23 cellular contexts compared by ENCODE assay signal in genomic region chr14:70898346-70898745, GRCh38. TPM values are rescaled to one million over a fixed set of nuclear protein-coding genes. Genes with fewer than 3 reads are reported as not detected.
DNase-seq lines count a peak whose midpoint lies in the region; ATAC-seq and TF ChIP-seq lines count a peak whose summit lies in the region.
"Had no signal": no experiment of that assay in that cellular context is flagged by ENCODE, and none has a peak within 500 bp of the region (broad histone marks: within the 10 kb centered on the region; RNA-seq: fewer than 3 reads in every experiment).

No MANE protein-coding gene starts in this region.

- POLR2A ChIA-PET in activated naive CD8-positive, alpha-beta T cell treated with anti-CD3 and anti-CD28 coated beads, Interleukin-2, amount 10 ng/mL, durations not matched to agents 7 days and 5 days (lab: Charles Lee) = no interaction called here

- peaks cover 4% of the 10 kb centered on the region for H3K36me3 Mint-ChIP-seq in activated naive CD8-positive, alpha-beta T cell treated with anti-CD3 and anti-CD28 coated beads, Interleukin-2, amount 10 ng/mL, durations not matched to agents 7 days and 5 days
- peaks cover 2% of the 10 kb centered on the region for H3K36me3 Mint-ChIP-seq in activated naive CD8-positive, alpha-beta T cell treated with anti-CD3 and anti-CD28 coated beads, Interleukin-2, amount 50 U/mL, for 24 hours (ENCODE audit: low read depth)
- no peaks in the 10 kb centered on the region for H3K36me3 Mint-ChIP-seq in osteocyte (ENCODE audit: unreplicated experiment)
- H3K36me3 Mint-ChIP-seq: CD8-positive, alpha-beta T cell had no signal

- H3K9me3 ChIP-seq in esophagus muscularis mucosa = no peaks in the 10 kb centered on the region
- H3K9me3 ChIP-seq in transverse colon = no peaks in the 10 kb centered on the region
- H3K9me3 ChIP-seq: A549, SJCRH30, uterus had no signal

- in situ Hi-C loops in transverse colon (cut with MboI; ENCODE audit: low pct_ligation_motif_present in 1 of 4, low pct_unique_long_range_greater_than_20kb in 1 of 4, low sequenced_read_pairs in 3 of 4) = no loop called here

- H3K36me3 ChIP-seq in esophagus muscularis mucosa (no peaks in the 10 kb centered on the region), transverse colon (no peaks in the 10 kb centered on the region)
- H3K36me3 ChIP-seq: SJCRH30, uterus had no signal

- no peak overlapping the region for H3K4me3 Mint-ChIP-seq in activated naive CD8-positive, alpha-beta T cell treated with anti-CD3 and anti-CD28 coated beads, Interleukin-2, amount 10 ng/mL, durations not matched to agents 7 days and 5 days
- H3K4me3 Mint-ChIP-seq in activated naive CD8-positive, alpha-beta T cell treated with anti-CD3 and anti-CD28 coated beads, Interleukin-2, amount 50 U/mL, for 24 hours = no peak overlapping the region
- no peak overlapping the region for H3K4me3 Mint-ChIP-seq in osteocyte (ENCODE audit: unreplicated experiment)
- H3K4me3 Mint-ChIP-seq: activated naive CD4-positive, alpha-beta T cell treated with anti-CD3 and anti-CD28 coated beads for 36 hours; CD8-positive, alpha-beta T cell had no signal

- no peaks in the 10 kb centered on the region for H3K27me3 Mint-ChIP-seq in activated naive CD8-positive, alpha-beta T cell treated with anti-CD3 and anti-CD28 coated beads, Interleukin-2, amount 10 ng/mL, durations not matched to agents 7 days and 5 days
- peaks cover 2% of the 10 kb centered on the region for H3K27me3 Mint-ChIP-seq in activated naive CD8-positive, alpha-beta T cell treated with anti-CD3 and anti-CD28 coated beads, Interleukin-2, amount 50 U/mL, for 24 hours
- H3K27me3 Mint-ChIP-seq in osteocyte (ENCODE audit: unreplicated experiment) = no peaks in the 10 kb centered on the region

- TF ChIP-seq CTCF in esophagus muscularis mucosa (IDR thresholded peaks at IDR 0.05) (no peak), osteocyte (IDR thresholded peaks at IDR 0.05) (no peak), transverse colon (IDR thresholded peaks at IDR 0.05) (no peak), lower leg skin (IDR thresholded peaks at IDR 0.05) (no peak)

- H3K4me1 ChIP-seq in esophagus muscularis mucosa = peaks cover 6 to 54% (median 41%) of the 10 kb centered on the region in 4 donors
- H3K4me1 ChIP-seq in transverse colon = peaks cover 0 to 4% (median 1%) of the 10 kb centered on the region in 4 donors

- no peak for DNase-seq in activated naive CD8-positive, alpha-beta T cell treated with anti-CD3 and anti-CD28 coated beads, Interleukin-2, amount 10 ng/mL, durations not matched to agents 7 days and 5 days
- DNase-seq in activated naive CD8-positive, alpha-beta T cell treated with anti-CD3 and anti-CD28 coated beads, Interleukin-2, amount 50 U/mL, for 24 hours = no peak
- no peak for DNase-seq in esophagus muscularis mucosa (ENCODE audit: extremely low spot score)
- no peak for DNase-seq in osteocyte (ENCODE audit: extremely low spot score, unreplicated experiment)
- no peak for DNase-seq in transverse colon
- no peak for DNase-seq in lower leg skin (ENCODE audit: low spot score in 2 of 2)
- no peak for DNase-seq in activated effector memory CD4-positive, alpha-beta T cell treated with anti-CD3 and anti-CD28 coated beads, Interleukin-2, amount 50 U/mL, for 16 hours
- DNase-seq: activated CD4-positive, alpha-beta T cell treated with anti-CD3 and anti-CD28 coated beads for 4 hours; activated naive CD4-positive, alpha-beta T cell treated with anti-CD3 and anti-CD28 coated beads for 36 hours; activated T-cell treated with anti-CD3 and anti-CD28 coated beads, Interleukin-2, amount 50 U/mL, for 48 hours; anterior cingulate cortex; CD8-positive, alpha-beta T cell; central memory CD4-positive, alpha-beta T cell; DMS153; NCI-H1048; NCI-H187 treated with DMSO at 0.1 percent for 48 hours; NCI-H526; SJCRH30; T-helper 1 cell; uterus had no signal

- intact Hi-C loops in esophagus muscularis mucosa (cut with DNase I) (no loop called here), transverse colon (cut with DNase I; ENCODE audit: low total_unique reads) (no loop called here), lower leg skin (cut with DNase I; ENCODE audit: low total_unique reads) (no loop called here)

- peak overlapping the region; percentile 3 for H3K27ac Mint-ChIP-seq in activated naive CD8-positive, alpha-beta T cell treated with anti-CD3 and anti-CD28 coated beads, Interleukin-2, amount 10 ng/mL, durations not matched to agents 7 days and 5 days
- no peak overlapping the region for H3K27ac Mint-ChIP-seq in activated naive CD8-positive, alpha-beta T cell treated with anti-CD3 and anti-CD28 coated beads, Interleukin-2, amount 50 U/mL, for 24 hours
- H3K27ac Mint-ChIP-seq in osteocyte (ENCODE audit: unreplicated experiment) = peak overlapping the region; percentile 84
- H3K27ac Mint-ChIP-seq: activated naive CD4-positive, alpha-beta T cell treated with anti-CD3 and anti-CD28 coated beads for 36 hours; CD8-positive, alpha-beta T cell had no signal

- peaks cover 1% of the 10 kb centered on the region for H3K9me3 Mint-ChIP-seq in activated naive CD8-positive, alpha-beta T cell treated with anti-CD3 and anti-CD28 coated beads, Interleukin-2, amount 10 ng/mL, durations not matched to agents 7 days and 5 days
- peaks cover 5% of the 10 kb centered on the region for H3K9me3 Mint-ChIP-seq in activated naive CD8-positive, alpha-beta T cell treated with anti-CD3 and anti-CD28 coated beads, Interleukin-2, amount 50 U/mL, for 24 hours
- peaks cover 10% of the 10 kb centered on the region for H3K9me3 Mint-ChIP-seq in osteocyte (ENCODE audit: unreplicated experiment)
- H3K9me3 Mint-ChIP-seq: activated naive CD4-positive, alpha-beta T cell treated with anti-CD3 and anti-CD28 coated beads for 36 hours; CD8-positive, alpha-beta T cell had no signal

- H3K27me3 ChIP-seq in esophagus muscularis mucosa = no peaks in the 10 kb centered on the region
- no peaks in the 10 kb centered on the region for H3K27me3 ChIP-seq in transverse colon
- H3K27me3 ChIP-seq: SJCRH30, uterus had no signal

- H3K4me3 ChIP-seq in esophagus muscularis mucosa = no peak overlapping the region
- no peak overlapping the region for H3K4me3 ChIP-seq in transverse colon
- H3K4me3 ChIP-seq in lower leg skin (ENCODE audit: low read depth, poor library complexity, severe bottlenecking) = no peak overlapping the region
- H3K4me3 ChIP-seq: A549, SJCRH30, skin epidermis, uterus had no signal

- no peak for TF ChIP-seq EP300 in esophagus muscularis mucosa (IDR thresholded peaks at IDR 0.05)
- TF ChIP-seq EP300 in transverse colon (IDR thresholded peaks at IDR 0.05; ENCODE audit: low read depth) = no peak

- no peak for ATAC-seq in activated naive CD8-positive, alpha-beta T cell treated with anti-CD3 and anti-CD28 coated beads, Interleukin-2, amount 10 ng/mL, durations not matched to agents 7 days and 5 days (ENCODE audit: low read depth)
- no peak for ATAC-seq in activated naive CD8-positive, alpha-beta T cell treated with anti-CD3 and anti-CD28 coated beads, Interleukin-2, amount 50 U/mL, for 24 hours
- no peak for ATAC-seq in GM18502 (IDR thresholded peaks at IDR 0.05; ENCODE audit: poor library complexity, unreplicated experiment)
- ATAC-seq: A549; CD8-positive, alpha-beta T cell had no signal

- no peak for TF ChIP-seq POLR2A in esophagus muscularis mucosa (IDR thresholded peaks at IDR 0.05; ENCODE audit: low read depth)
- TF ChIP-seq POLR2A in transverse colon (IDR thresholded peaks at IDR 0.05) = no peak
- no peak for TF ChIP-seq POLR2A in lower leg skin (IDR thresholded peaks at IDR 0.05)

- H3K27ac ChIP-seq in esophagus muscularis mucosa (replicated peaks in 1 of 4) = peak overlapping the region; percentile 69 to 77 (median 73)
- peak overlapping the region; percentile 65 to 68 (median 68) for H3K27ac ChIP-seq in transverse colon
- H3K27ac ChIP-seq: A549, SJCRH30, uterus had no signal

- peaks cover 48% of the 10 kb centered on the region for H3K4me1 Mint-ChIP-seq in activated naive CD8-positive, alpha-beta T cell treated with anti-CD3 and anti-CD28 coated beads, Interleukin-2, amount 10 ng/mL, durations not matched to agents 7 days and 5 days
- peaks cover 56% of the 10 kb centered on the region for H3K4me1 Mint-ChIP-seq in activated naive CD8-positive, alpha-beta T cell treated with anti-CD3 and anti-CD28 coated beads, Interleukin-2, amount 50 U/mL, for 24 hours
- peaks cover 77% of the 10 kb centered on the region for H3K4me1 Mint-ChIP-seq in osteocyte (ENCODE audit: unreplicated experiment)

- 71% methylated on average over 2 of the region's 2 CpGs for WGBS in esophagus muscularis mucosa
- WGBS in transverse colon (ENCODE audit: low coverage in 1 of 2), 2 donors = 42 to 66% methylated on average over 2 of the region's 2 CpGs
- 85 to 90% methylated on average over 2 of the region's 2 CpGs for WGBS in lower leg skin, 2 donors

RNA-seq across cellular contexts. Expression of gene PCNX1, which starts 8.9 kb away (rescaled TPM):
- total RNA-seq in activated naive CD8-positive, alpha-beta T cell treated with anti-CD3 and anti-CD28 coated beads, Interleukin-2, amount 10 ng/mL, durations not matched to agents 7 days and 5 days = 10 to 100 TPM; 80.0 to 93.0 TPM
- 10 to 100 TPM; 56.3 to 62.5 (median 59.6) TPM for total RNA-seq in esophagus muscularis mucosa
- 72.2 and 83.9 TPM in 2 replicates for total RNA-seq in osteocyte
- 10 to 100 TPM; 15.0 to 64.6 (median 46.0) TPM for total RNA-seq in transverse colon
- 10 to 100 TPM; 14.7 to 29.4 (median 25.6) TPM for total RNA-seq in lower leg skin
